ENCODE assay signal across 1 cellular context in genomic region chr1:185316163-185317033, GRCh38.
TF ChIP-seq lines count a peak whose summit lies in the region.

No MANE protein-coding gene starts in this region.

TF ChIP-seq in SK-N-SH, 30 proteins besides CTCF, POLR2A, EP300 and RAD21 (continued from another document):
- TF ChIP-seq USF2 (IDR thresholded peaks at IDR 0.05; ENCODE audit: borderline replicate concordance, low read depth, low read length) = no peak
- TF ChIP-seq POLR2AphosphoS5 (IDR thresholded peaks at IDR 0.05; ENCODE audit: low read depth, low read length) = no peak; the same call in 1 of the 2 replicates
- no peak for TF ChIP-seq SMC3 (IDR thresholded peaks at IDR 0.05; ENCODE audit: low read depth, low read length)
- no peak for TF ChIP-seq FOXJ3 (CRISPR knock-in tag; IDR thresholded peaks at IDR 0.05)
- TF ChIP-seq IRF3 (IDR thresholded peaks at IDR 0.05; ENCODE audit: low read depth, low read length) = no peak
- no peak for TF ChIP-seq GATA2 (CRISPR knock-in tag; IDR thresholded peaks at IDR 0.05)
- TF ChIP-seq, protein P1, sequence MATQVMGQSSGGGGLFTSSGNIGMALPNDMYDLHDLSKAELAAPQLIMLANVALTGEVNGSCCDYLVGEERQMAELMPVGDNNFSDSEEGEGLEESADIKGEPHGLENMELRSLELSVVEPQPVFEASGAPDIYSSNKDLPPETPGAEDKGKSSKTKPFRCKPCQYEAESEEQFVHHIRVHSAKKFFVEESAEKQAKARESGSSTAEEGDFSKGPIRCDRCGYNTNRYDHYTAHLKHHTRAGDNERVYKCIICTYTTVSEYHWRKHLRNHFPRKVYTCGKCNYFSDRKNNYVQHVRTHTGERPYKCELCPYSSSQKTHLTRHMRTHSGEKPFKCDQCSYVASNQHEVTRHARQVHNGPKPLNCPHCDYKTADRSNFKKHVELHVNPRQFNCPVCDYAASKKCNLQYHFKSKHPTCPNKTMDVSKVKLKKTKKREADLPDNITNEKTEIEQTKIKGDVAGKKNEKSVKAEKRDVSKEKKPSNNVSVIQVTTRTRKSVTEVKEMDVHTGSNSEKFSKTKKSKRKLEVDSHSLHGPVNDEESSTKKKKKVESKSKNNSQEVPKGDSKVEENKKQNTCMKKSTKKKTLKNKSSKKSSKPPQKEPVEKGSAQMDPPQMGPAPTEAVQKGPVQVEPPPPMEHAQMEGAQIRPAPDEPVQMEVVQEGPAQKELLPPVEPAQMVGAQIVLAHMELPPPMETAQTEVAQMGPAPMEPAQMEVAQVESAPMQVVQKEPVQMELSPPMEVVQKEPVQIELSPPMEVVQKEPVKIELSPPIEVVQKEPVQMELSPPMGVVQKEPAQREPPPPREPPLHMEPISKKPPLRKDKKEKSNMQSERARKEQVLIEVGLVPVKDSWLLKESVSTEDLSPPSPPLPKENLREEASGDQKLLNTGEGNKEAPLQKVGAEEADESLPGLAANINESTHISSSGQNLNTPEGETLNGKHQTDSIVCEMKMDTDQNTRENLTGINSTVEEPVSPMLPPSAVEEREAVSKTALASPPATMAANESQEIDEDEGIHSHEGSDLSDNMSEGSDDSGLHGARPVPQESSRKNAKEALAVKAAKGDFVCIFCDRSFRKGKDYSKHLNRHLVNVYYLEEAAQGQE (IDR thresholded peaks at IDR 0.05; ENCODE audit: low read depth, low read length) = no peak
- no peak for TF ChIP-seq RCOR1 (IDR thresholded peaks at IDR 0.05; ENCODE audit: low read length)
- TF ChIP-seq FOXM1 (IDR thresholded peaks at IDR 0.05; ENCODE audit: low read depth) = no peak
- TF ChIP-seq NFIC (IDR thresholded peaks at IDR 0.05; ENCODE audit: borderline replicate concordance) = 0 out of 2 replicates have a peak, but pooled peaks have one; percentile 3
- TF ChIP-seq, protein P2, sequence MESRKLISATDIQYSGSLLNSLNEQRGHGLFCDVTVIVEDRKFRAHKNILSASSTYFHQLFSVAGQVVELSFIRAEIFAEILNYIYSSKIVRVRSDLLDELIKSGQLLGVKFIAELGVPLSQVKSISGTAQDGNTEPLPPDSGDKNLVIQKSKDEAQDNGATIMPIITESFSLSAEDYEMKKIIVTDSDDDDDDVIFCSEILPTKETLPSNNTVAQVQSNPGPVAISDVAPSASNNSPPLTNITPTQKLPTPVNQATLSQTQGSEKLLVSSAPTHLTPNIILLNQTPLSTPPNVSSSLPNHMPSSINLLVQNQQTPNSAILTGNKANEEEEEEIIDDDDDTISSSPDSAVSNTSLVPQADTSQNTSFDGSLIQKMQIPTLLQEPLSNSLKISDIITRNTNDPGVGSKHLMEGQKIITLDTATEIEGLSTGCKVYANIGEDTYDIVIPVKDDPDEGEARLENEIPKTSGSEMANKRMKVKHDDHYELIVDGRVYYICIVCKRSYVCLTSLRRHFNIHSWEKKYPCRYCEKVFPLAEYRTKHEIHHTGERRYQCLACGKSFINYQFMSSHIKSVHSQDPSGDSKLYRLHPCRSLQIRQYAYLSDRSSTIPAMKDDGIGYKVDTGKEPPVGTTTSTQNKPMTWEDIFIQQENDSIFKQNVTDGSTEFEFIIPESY (IDR thresholded peaks at IDR 0.05; ENCODE audit: borderline replicate concordance, low read depth) = no peak
- TF ChIP-seq TEAD4 (IDR thresholded peaks at IDR 0.05; ENCODE audit: borderline replicate concordance, insufficient read depth) = no peak
- peak; percentile 90; the same call in 1 of the 2 replicates for TF ChIP-seq SIN3A (IDR thresholded peaks at IDR 0.05; ENCODE audit: borderline replicate concordance, low read depth, low read length)
- no peak for TF ChIP-seq FOSL2 (IDR thresholded peaks at IDR 0.05; ENCODE audit: borderline replicate concordance, low read depth)
- 0 out of 2 replicates have a peak, but pooled peaks have one; percentile 64 for TF ChIP-seq MXI1 (IDR thresholded peaks at IDR 0.05; ENCODE audit: low read depth, low read length)
- TF ChIP-seq ELF1 (IDR thresholded peaks at IDR 0.05) = no peak
- TF ChIP-seq JUND (IDR thresholded peaks at IDR 0.05) = no peak
- TF ChIP-seq EZH2phosphoT487 (IDR thresholded peaks at IDR 0.05; ENCODE audit: borderline replicate concordance, low read depth) = no peak
- TF ChIP-seq CHD2 (IDR thresholded peaks at IDR 0.05; ENCODE audit: low read length, partially characterized antibody) = peak; percentile 38
